Comparison of ENCODE assay signal across 7 cellular contexts in the genomic region with DNA sequence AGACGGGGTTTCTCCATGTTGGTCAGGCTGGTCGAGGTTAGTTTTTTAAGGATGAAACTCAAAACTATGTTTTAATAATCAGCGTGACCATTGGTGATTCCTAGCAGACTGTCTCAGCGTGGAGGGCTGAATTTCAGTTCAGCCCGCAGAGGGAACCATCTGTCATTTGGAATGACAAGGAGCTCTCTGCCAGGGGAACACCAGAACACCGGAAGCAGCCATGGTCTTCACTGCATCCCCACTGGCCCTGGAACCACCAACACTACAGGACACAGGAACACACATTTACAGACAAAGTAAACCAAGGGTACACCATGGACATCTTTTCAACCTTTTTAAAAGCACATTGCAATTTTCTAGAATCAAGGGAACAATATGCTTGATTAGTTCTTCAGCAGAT.
"Had no signal": no experiment of that assay in that cellular context is flagged by ENCODE, and none has a peak within 500 bp of the region (broad histone marks: within the 10 kb centered on the region; RNA-seq: fewer than 3 reads in every experiment).

No MANE protein-coding gene starts in this region.

- H3K4me1 ChIP-seq: HAP-1 had no signal

- H3K9me3 ChIP-seq: HAP-1 had no signal

- H3K9ac ChIP-seq: GM23248 had no signal

- H2AFZ ChIP-seq: GM23248 had no signal

- DNase-seq: GM23248, GOT3, H7, IMR-90, KBM-7 had no signal

- H3K27ac ChIP-seq: GM23248 had no signal

- H3K36me3 ChIP-seq: HAP-1 had no signal

- ATAC-seq: HCT116 had no signal

- H3K4me3 ChIP-seq: GM23248, HAP-1 had no signal
